Comparison of ENCODE assay signal across 8 cellular contexts in the genomic region with DNA sequence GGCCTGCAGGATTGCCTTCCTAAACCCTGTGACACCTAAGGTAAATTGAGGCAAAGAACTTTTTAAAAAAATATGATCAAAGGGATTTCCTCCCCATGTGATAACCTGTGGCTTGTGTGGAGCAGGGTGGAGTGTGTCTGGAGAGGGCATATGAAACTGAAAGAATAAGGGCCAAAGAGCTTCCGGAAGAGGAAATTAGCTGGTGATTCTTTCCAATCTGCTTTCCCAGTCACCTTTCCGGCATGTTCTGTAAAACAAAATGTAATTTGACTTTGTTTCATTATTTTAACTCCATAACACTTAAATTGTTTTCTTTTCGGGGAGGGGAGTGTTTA. TPM values are rescaled to one million over a fixed set of nuclear protein-coding genes. Genes with fewer than 3 reads are reported as not detected.
DNase-seq lines count a peak whose midpoint lies in the region; ATAC-seq, FAIRE-seq and TF ChIP-seq lines count a peak whose summit lies in the region.

No MANE protein-coding gene starts in this region.

- no peak for DNase-seq in activated CD4-positive, alpha-beta T cell treated with anti-CD3 and anti-CD28 coated beads for 36 hours
- DNase-seq in activated CD4-positive, alpha-beta T cell treated with anti-CD3 and anti-CD28 coated beads, Interleukin-2, amount 50 U/mL, for 4 hours = no peak
- DNase-seq in GM23338 (ENCODE audit: low spot score) (no peak), activated B cell treated with CpG ODN at 0.5 μM for 24 hours (no peak), pancreas (no peak), posterior vena cava (ENCODE audit: low spot score) (no peak)

- peaks cover 10% of the 10 kb centered on the region; the same call in 1 of the 2 replicates for H3K4me1 ChIP-seq in GM23338 (ENCODE audit: insufficient read depth)
- H3K4me1 ChIP-seq in gastroesophageal sphincter = peaks cover 0 to 19% (median 0%) of the 10 kb centered on the region in 3 donors
- H3K4me1 ChIP-seq in pancreas = no peaks in the 10 kb centered on the region

- H3K4me3 ChIP-seq in GM23338 = peak overlapping the region; percentile 73
- peak overlapping the region; percentile 64 to 74 for H3K4me3 ChIP-seq in gastroesophageal sphincter
- peak overlapping the region; percentile 37 to 53 (median 44) for H3K4me3 ChIP-seq in pancreas

- CTCF ChIA-PET in activated CD4-positive, alpha-beta T cell treated with anti-CD3 and anti-CD28 coated beads for 36 hours (lab: Charles Lee) = interaction anchor here (1.1 kb wide), 1 partner anchor 10 kb away, joined by 3 read pairs; no protein-coding TSS in a partner anchor
- CTCF ChIA-PET in activated B cell treated with CpG ODN at 0.5 μM for 24 hours (lab: Charles Lee) = interaction anchor here (1.0 to 1.2 kb wide), 2 partner anchors 24 to 28 kb away, joined by 3 read pairs; no protein-coding TSS in a partner anchor

- no peak for TF ChIP-seq POLR2A in gastroesophageal sphincter (IDR thresholded peaks at IDR 0.05)

- no peaks in the 10 kb centered on the region for H3K27me3 ChIP-seq in GM23338 (ENCODE audit: insufficient read depth)
- H3K27me3 ChIP-seq in gastroesophageal sphincter = no peaks in the 10 kb centered on the region
- H3K27me3 ChIP-seq in pancreas = no peaks in the 10 kb centered on the region

- H3K9me3 ChIP-seq in KOPT-K1 (ENCODE audit: insufficient read depth, low read length, poor library complexity, severe bottlenecking) = no peaks in the 10 kb centered on the region
- H3K9me3 ChIP-seq in gastroesophageal sphincter = no peaks in the 10 kb centered on the region
- H3K9me3 ChIP-seq in pancreas = no peaks in the 10 kb centered on the region

- H3K36me3 Mint-ChIP-seq in activated CD4-positive, alpha-beta T cell treated with anti-CD3 and anti-CD28 coated beads for 36 hours (ENCODE audit: low read depth) = peaks cover 5% of the 10 kb centered on the region
- peaks cover 4% of the 10 kb centered on the region; the same call in 1 of the 3 replicates for H3K36me3 Mint-ChIP-seq in GM23338 (ENCODE audit: low read depth)
- peaks cover 6% of the 10 kb centered on the region for H3K36me3 Mint-ChIP-seq in activated B cell treated with CpG ODN at 0.5 μM for 24 hours (ENCODE audit: low read depth)

- H3K9me2 ChIP-seq in GM23338 (ENCODE audit: insufficient read depth) = no peaks in the 10 kb centered on the region

- no peak for FAIRE-seq in pancreas (lab: Jason Lieb, UNC)

- no peak for TF ChIP-seq CTCF in GM23338 (conservative IDR thresholded peaks at IDR 0.05; ENCODE audit: low read depth in 2 of 2)
- TF ChIP-seq CTCF in activated B cell treated with CpG ODN at 0.5 μM for 24 hours (IDR thresholded peaks at IDR 0.05) = no peak
- TF ChIP-seq CTCF in gastroesophageal sphincter (IDR thresholded peaks at IDR 0.05) = no peak
- TF ChIP-seq CTCF in pancreas (IDR thresholded peaks at IDR 0.05) = no peak

- 0 to 50% methylated on average over 2 to 3 of the region's 3 CpGs for WGBS in gastroesophageal sphincter (ENCODE audit: low coverage in 1 of 2), 2 donors
- 0 to 41% methylated on average over 3 of the region's 3 CpGs for WGBS in pancreas, 2 donors

- no peaks in the 10 kb centered on the region for H3K27me3 Mint-ChIP-seq in activated CD4-positive, alpha-beta T cell treated with anti-CD3 and anti-CD28 coated beads for 36 hours
- H3K27me3 Mint-ChIP-seq in GM23338 (ENCODE audit: insufficient read depth, low read depth, poor library complexity) (no peaks in the 10 kb centered on the region), activated B cell treated with CpG ODN at 0.5 μM for 24 hours (no peaks in the 10 kb centered on the region)

- no peaks in the 10 kb centered on the region for H4K20me1 ChIP-seq in GM23338 (replicated peaks; ENCODE audit: insufficient read depth)

- peaks cover 46% of the 10 kb centered on the region for H3K79me2 ChIP-seq in GM23338 (replicated peaks; ENCODE audit: insufficient read depth)

- POLR2A ChIA-PET in activated CD4-positive, alpha-beta T cell treated with anti-CD3 and anti-CD28 coated beads for 36 hours (lab: Charles Lee) = interaction anchor here (0.7 to 1.3 kb wide), 2 partner anchors 9 to 27 kb away, joined by 3 to 5 read pairs; no protein-coding TSS in a partner anchor
- POLR2A ChIA-PET in activated B cell treated with CpG ODN at 0.5 μM for 24 hours (lab: Charles Lee) = interaction anchor here (0.6 to 2.0 kb wide), 7 partner anchors 9 to 102 kb away, joined by 3 to 11 read pairs (median 6); no protein-coding TSS in a partner anchor

- peaks cover 7% of the 10 kb centered on the region; the same call in 1 of the 2 replicates for H3F3A ChIP-seq in GM23338 (replicated peaks; ENCODE audit: low read depth)

- TF ChIP-seq EP300 in gastroesophageal sphincter (IDR thresholded peaks at IDR 0.05) = no peak

- no peak overlapping the region for H2AFZ ChIP-seq in GM23338

- intact Hi-C loops in activated CD4-positive, alpha-beta T cell treated with anti-CD3 and anti-CD28 coated beads for 36 hours (cut with DNase I, micrococcal nuclease) = loop anchor here in 1 of 2 experiments (1.0 kb wide), 1 partner anchor 100 kb away; no protein-coding TSS in a partner anchor
- intact Hi-C loops in activated B cell treated with CpG ODN at 0.5 μM for 24 hours (cut with micrococcal nuclease) (loop anchor here (1.0 to 2.0 kb wide), 4 partner anchors 9 to 100 kb away; no protein-coding TSS in a partner anchor), pancreas (cut with DNase I) (no loop called here), posterior vena cava (cut with DNase I) (no loop called here)

- no peaks in the 10 kb centered on the region for H3K9me3 Mint-ChIP-seq in activated CD4-positive, alpha-beta T cell treated with anti-CD3 and anti-CD28 coated beads for 36 hours (ENCODE audit: low read depth)
- H3K9me3 Mint-ChIP-seq in GM23338 (no peaks in the 10 kb centered on the region; the same call in 2 of the 3 replicates), activated B cell treated with CpG ODN at 0.5 μM for 24 hours (no peaks in the 10 kb centered on the region)

- H3K4me3 Mint-ChIP-seq in activated CD4-positive, alpha-beta T cell treated with anti-CD3 and anti-CD28 coated beads for 36 hours = peak overlapping the region; percentile 83
- H3K4me3 Mint-ChIP-seq in GM23338 = peak overlapping the region; percentile 86
- H3K4me3 Mint-ChIP-seq in activated B cell treated with CpG ODN at 0.5 μM for 24 hours = peak overlapping the region; percentile 89

- peaks cover 11% of the 10 kb centered on the region for H3K4me1 Mint-ChIP-seq in activated CD4-positive, alpha-beta T cell treated with anti-CD3 and anti-CD28 coated beads for 36 hours
- H3K4me1 Mint-ChIP-seq in GM23338 (peaks cover 13% of the 10 kb centered on the region; the same call in 2 of the 3 replicates), activated B cell treated with CpG ODN at 0.5 μM for 24 hours (peaks cover 19% of the 10 kb centered on the region)

- H3K36me3 ChIP-seq in GM23338 (ENCODE audit: insufficient read depth) (no peaks in the 10 kb centered on the region), KOPT-K1 (ENCODE audit: insufficient read depth, low read length) (no peaks in the 10 kb centered on the region; the same call in 1 of the 2 replicates), gastroesophageal sphincter (no peaks in the 10 kb centered on the region), pancreas (no peaks in the 10 kb centered on the region)

- peak overlapping the region; percentile 88 for H3K27ac Mint-ChIP-seq in activated CD4-positive, alpha-beta T cell treated with anti-CD3 and anti-CD28 coated beads for 36 hours
- H3K27ac Mint-ChIP-seq in GM23338 (peak overlapping the region; percentile 88), activated B cell treated with CpG ODN at 0.5 μM for 24 hours (peak overlapping the region; percentile 88)

- ATAC-seq in activated CD4-positive, alpha-beta T cell treated with anti-CD3 and anti-CD28 coated beads for 36 hours = peak; percentile 22
- ATAC-seq in GM23338 (peak; percentile 15), activated B cell treated with CpG ODN at 0.5 μM for 24 hours (ENCODE audit: low read depth) (peak; percentile 21), gastroesophageal sphincter (peak; percentile 42), pancreas (peak; percentile 41 to 68 (median 58))

- peak overlapping the region; percentile 78 for H3K4me2 ChIP-seq in GM23338

- H3K27ac ChIP-seq in GM23338 (ENCODE audit: low read depth) (peak overlapping the region; percentile 99), KOPT-K1 (ENCODE audit: low read depth, low read length, poor library complexity, severe bottlenecking) (peak overlapping the region; percentile 96), gastroesophageal sphincter (peak overlapping the region; percentile 90 to 97 (median 94)), pancreas (peak overlapping the region; percentile 87 to 96 (median 89))

TF ChIP-seq in GM23338, 12 proteins besides CTCF, POLR2A, EP300 and RAD21 (continues in another document):
- TF ChIP-seq STAT1 (IDR thresholded peaks at IDR 0.05; ENCODE audit: unreplicated experiment) = no peak

RNA-seq across cellular contexts. Expression of a gene that starts 0.6 kb away (rescaled TPM):
- 10 to 100 TPM; 22.8 to 27.7 TPM for total RNA-seq in activated CD4-positive, alpha-beta T cell treated with anti-CD3 and anti-CD28 coated beads for 36 hours
- 25.5 and 34.7 TPM in 2 replicates for total RNA-seq in GM23338 (2014; rRNA removed; shearing (Covaris generic))
- 12.8 and 15.6 TPM in 2 replicates for polyA plus RNA-seq in GM23338 (2016; fragmentation: Nextera tagmentation; extraction: Ambion mirVana)
- total RNA-seq in activated B cell treated with CpG ODN at 0.5 μM for 24 hours = 32.0 and 43.6 TPM in 2 replicates
- 10 to 100 TPM; 34.5 to 50.4 (median 42.9) TPM for total RNA-seq in gastroesophageal sphincter
- total RNA-seq in pancreas = 10 to 100 TPM; 19.7 to 40.6 (median 28.4) TPM
- polyA plus RNA-seq in pancreas = 1 to 10 TPM; 3.4 to 8.7 TPM
- 10 to 100 TPM; 38.2 to 41.4 TPM for total RNA-seq in posterior vena cava
